1 cellular context compared by ENCODE assay signal in genomic region chr1:168348146-168348709, GRCh38.
TF ChIP-seq lines count a peak whose summit lies in the region.

No MANE protein-coding gene starts in this region.

TF ChIP-seq in GM12878, 131 proteins besides CTCF, POLR2A, EP300 and RAD21 (continued from another document):
- TF ChIP-seq ZBTB33 (IDR thresholded peaks at IDR 0.05) (0 out of 2 replicates have a peak, but pooled peaks have one; percentile 39), E2F4 (IDR thresholded peaks at IDR 0.05; ENCODE audit: low read depth, low read length) (no peak)
